2 cellular contexts compared by ENCODE assay signal in the genomic region with DNA sequence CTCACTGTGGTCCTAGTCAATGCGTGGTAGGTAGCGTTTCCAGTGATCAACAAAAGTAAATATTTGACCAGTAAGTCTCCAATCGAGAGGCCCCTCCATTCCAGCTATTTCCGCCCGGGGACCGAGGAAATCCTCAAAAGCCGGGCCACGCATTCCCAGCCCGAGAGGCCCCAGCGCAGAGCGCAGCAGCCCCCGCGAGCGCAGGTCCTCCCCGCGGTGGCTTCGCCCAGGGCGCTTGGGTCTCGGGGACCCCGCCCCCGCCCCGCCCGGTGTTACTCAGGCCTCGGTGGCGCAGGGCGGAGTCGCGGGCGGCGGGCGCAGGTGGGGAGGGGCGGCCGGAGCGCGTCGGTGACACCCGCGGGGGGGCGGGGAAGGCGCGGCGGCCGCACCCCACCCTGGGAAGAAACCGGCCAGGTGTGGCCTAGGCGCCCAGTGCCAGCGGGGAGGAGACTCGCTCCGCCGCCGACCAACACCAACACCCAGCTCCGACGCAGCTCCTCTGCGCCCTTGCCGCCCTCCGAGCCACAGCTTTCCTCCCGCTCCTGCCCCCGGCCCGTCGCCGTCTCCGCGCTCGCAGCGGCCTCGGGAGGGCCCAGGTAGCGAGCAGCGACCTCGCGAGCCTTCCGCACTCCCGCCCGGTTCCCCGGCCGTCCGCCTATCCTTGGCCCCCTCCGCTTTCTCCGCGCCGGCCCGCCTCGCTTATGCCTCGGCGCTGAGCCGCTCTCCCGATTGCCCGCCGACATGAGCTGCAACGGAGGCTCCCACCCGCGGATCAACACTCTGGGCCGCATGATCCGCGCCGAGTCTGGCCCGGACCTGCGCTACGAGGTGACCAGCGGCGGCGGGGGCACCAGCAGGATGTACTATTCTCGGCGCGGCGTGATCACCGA.
TF ChIP-seq lines count a peak whose summit lies in the region.

A gene with protein sequence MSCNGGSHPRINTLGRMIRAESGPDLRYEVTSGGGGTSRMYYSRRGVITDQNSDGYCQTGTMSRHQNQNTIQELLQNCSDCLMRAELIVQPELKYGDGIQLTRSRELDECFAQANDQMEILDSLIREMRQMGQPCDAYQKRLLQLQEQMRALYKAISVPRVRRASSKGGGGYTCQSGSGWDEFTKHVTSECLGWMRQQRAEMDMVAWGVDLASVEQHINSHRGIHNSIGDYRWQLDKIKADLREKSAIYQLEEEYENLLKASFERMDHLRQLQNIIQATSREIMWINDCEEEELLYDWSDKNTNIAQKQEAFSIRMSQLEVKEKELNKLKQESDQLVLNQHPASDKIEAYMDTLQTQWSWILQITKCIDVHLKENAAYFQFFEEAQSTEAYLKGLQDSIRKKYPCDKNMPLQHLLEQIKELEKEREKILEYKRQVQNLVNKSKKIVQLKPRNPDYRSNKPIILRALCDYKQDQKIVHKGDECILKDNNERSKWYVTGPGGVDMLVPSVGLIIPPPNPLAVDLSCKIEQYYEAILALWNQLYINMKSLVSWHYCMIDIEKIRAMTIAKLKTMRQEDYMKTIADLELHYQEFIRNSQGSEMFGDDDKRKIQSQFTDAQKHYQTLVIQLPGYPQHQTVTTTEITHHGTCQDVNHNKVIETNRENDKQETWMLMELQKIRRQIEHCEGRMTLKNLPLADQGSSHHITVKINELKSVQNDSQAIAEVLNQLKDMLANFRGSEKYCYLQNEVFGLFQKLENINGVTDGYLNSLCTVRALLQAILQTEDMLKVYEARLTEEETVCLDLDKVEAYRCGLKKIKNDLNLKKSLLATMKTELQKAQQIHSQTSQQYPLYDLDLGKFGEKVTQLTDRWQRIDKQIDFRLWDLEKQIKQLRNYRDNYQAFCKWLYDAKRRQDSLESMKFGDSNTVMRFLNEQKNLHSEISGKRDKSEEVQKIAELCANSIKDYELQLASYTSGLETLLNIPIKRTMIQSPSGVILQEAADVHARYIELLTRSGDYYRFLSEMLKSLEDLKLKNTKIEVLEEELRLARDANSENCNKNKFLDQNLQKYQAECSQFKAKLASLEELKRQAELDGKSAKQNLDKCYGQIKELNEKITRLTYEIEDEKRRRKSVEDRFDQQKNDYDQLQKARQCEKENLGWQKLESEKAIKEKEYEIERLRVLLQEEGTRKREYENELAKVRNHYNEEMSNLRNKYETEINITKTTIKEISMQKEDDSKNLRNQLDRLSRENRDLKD (N-terminal part only) (plus strand): TSS at position 497 of the 890 bp plus-strand sequence. CDS start 245 bp downstream, at position 742.

TF ChIP-seq in HEK293, 187 proteins besides CTCF, POLR2A, EP300 and RAD21 (continued from another document and continues in another):
- TF ChIP-seq ZBTB8A (tag by site-specific recombination; IDR thresholded peaks at IDR 0.05) (peak; percentile 97), KLF1 (tag by site-specific recombination; IDR thresholded peaks at IDR 0.05) (peak; percentile 87), TCF7L2 (IDR thresholded peaks at IDR 0.05; ENCODE audit: borderline replicate concordance, low read depth, low read length) (no peak), HOXC10 (CRISPR knock-in tag; IDR thresholded peaks at IDR 0.05) (0 out of 2 replicates have a peak, but pooled peaks have one; percentile 1), SCRT2 (tag by site-specific recombination; IDR thresholded peaks at IDR 0.05) (0 out of 2 replicates have a peak, but pooled peaks have one; percentile 26), ZNF560 (tag by site-specific recombination; IDR thresholded peaks at IDR 0.05; ENCODE audit: borderline replicate concordance) (no peak), ZNF221 (tag by site-specific recombination; IDR thresholded peaks at IDR 0.05; ENCODE audit: borderline replicate concordance) (no peak), ZNF529 (tag by site-specific recombination; IDR thresholded peaks at IDR 0.05; ENCODE audit: insufficient replicate concordance) (no peak), ZNF600 (tag by site-specific recombination; IDR thresholded peaks at IDR 0.05) (peak; percentile 96), SP3 (tag by site-specific recombination; IDR thresholded peaks at IDR 0.05) (peak; percentile 39; the same call in 1 of the 2 replicates), PRDM1 (tag by site-specific recombination; IDR thresholded peaks at IDR 0.05) (0 out of 2 replicates have a peak, but pooled peaks have one; percentile 32)
- TF ChIP-seq, protein P1, sequence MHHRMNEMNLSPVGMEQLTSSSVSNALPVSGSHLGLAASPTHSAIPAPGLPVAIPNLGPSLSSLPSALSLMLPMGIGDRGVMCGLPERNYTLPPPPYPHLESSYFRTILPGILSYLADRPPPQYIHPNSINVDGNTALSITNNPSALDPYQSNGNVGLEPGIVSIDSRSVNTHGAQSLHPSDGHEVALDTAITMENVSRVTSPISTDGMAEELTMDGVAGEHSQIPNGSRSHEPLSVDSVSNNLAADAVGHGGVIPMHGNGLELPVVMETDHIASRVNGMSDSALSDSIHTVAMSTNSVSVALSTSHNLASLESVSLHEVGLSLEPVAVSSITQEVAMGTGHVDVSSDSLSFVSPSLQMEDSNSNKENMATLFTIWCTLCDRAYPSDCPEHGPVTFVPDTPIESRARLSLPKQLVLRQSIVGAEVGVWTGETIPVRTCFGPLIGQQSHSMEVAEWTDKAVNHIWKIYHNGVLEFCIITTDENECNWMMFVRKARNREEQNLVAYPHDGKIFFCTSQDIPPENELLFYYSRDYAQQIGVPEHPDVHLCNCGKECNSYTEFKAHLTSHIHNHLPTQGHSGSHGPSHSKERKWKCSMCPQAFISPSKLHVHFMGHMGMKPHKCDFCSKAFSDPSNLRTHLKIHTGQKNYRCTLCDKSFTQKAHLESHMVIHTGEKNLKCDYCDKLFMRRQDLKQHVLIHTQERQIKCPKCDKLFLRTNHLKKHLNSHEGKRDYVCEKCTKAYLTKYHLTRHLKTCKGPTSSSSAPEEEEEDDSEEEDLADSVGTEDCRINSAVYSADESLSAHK (tag by site-specific recombination; IDR thresholded peaks at IDR 0.05): 0 out of 2 replicates have a peak, but pooled peaks have one; percentile 24
- TF ChIP-seq, protein P2, sequence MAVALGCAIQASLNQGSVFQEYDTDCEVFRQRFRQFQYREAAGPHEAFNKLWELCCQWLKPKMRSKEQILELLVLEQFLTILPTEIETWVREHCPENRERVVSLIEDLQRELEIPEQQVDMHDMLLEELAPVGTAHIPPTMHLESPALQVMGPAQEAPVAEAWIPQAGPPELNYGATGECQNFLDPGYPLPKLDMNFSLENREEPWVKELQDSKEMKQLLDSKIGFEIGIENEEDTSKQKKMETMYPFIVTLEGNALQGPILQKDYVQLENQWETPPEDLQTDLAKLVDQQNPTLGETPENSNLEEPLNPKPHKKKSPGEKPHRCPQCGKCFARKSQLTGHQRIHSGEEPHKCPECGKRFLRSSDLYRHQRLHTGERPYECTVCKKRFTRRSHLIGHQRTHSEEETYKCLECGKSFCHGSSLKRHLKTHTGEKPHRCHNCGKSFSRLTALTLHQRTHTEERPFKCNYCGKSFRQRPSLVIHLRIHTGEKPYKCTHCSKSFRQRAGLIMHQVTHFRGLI (tag by site-specific recombination; IDR thresholded peaks at IDR 0.05): peak; percentile 17; the same call in 1 of the 2 replicates
- TF ChIP-seq, protein P3, sequence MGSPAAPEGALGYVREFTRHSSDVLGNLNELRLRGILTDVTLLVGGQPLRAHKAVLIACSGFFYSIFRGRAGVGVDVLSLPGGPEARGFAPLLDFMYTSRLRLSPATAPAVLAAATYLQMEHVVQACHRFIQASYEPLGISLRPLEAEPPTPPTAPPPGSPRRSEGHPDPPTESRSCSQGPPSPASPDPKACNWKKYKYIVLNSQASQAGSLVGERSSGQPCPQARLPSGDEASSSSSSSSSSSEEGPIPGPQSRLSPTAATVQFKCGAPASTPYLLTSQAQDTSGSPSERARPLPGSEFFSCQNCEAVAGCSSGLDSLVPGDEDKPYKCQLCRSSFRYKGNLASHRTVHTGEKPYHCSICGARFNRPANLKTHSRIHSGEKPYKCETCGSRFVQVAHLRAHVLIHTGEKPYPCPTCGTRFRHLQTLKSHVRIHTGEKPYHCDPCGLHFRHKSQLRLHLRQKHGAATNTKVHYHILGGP (tag by site-specific recombination; IDR thresholded peaks at IDR 0.05): peak; percentile 96

TF ChIP-seq in HepG2, 621 proteins besides CTCF, POLR2A, EP300 and RAD21 (continued from another document and continues in another):
- 0 out of 2 replicates have a peak, but pooled peaks have one; percentile 15 for TF ChIP-seq KDM3A (CRISPR knock-in tag; IDR thresholded peaks at IDR 0.05; ENCODE audit: low read depth)
- TF ChIP-seq, protein P4, sequence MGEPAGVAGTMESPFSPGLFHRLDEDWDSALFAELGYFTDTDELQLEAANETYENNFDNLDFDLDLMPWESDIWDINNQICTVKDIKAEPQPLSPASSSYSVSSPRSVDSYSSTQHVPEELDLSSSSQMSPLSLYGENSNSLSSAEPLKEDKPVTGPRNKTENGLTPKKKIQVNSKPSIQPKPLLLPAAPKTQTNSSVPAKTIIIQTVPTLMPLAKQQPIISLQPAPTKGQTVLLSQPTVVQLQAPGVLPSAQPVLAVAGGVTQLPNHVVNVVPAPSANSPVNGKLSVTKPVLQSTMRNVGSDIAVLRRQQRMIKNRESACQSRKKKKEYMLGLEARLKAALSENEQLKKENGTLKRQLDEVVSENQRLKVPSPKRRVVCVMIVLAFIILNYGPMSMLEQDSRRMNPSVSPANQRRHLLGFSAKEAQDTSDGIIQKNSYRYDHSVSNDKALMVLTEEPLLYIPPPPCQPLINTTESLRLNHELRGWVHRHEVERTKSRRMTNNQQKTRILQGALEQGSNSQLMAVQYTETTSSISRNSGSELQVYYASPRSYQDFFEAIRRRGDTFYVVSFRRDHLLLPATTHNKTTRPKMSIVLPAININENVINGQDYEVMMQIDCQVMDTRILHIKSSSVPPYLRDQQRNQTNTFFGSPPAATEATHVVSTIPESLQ (CRISPR knock-in tag; conservative IDR thresholded peaks at IDR 0.05): 0 out of 2 replicates have a peak, but pooled peaks have one; percentile 27
- TF ChIP-seq, protein P5, sequence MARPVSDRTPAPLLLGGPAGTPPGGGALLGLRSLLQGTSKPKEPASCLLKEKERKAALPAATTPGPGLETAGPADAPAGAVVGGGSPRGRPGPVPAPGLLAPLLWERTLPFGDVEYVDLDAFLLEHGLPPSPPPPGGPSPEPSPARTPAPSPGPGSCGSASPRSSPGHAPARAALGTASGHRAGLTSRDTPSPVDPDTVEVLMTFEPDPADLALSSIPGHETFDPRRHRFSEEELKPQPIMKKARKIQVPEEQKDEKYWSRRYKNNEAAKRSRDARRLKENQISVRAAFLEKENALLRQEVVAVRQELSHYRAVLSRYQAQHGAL (CRISPR knock-in tag; IDR thresholded peaks at IDR 0.05; ENCODE audit: not compliant biosample characterization): peak; percentile 73
- peak; percentile 62; the same call in 1 of the 2 replicates for TF ChIP-seq ZC3H4 (CRISPR knock-in tag; IDR thresholded peaks at IDR 0.05; ENCODE audit: borderline replicate concordance)
- TF ChIP-seq, protein P6, sequence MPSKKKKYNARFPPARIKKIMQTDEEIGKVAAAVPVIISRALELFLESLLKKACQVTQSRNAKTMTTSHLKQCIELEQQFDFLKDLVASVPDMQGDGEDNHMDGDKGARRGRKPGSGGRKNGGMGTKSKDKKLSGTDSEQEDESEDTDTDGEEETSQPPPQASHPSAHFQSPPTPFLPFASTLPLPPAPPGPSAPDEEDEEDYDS (CRISPR knock-in tag; IDR thresholded peaks at IDR 0.05): peak; percentile 95
- TF ChIP-seq, protein P7, sequence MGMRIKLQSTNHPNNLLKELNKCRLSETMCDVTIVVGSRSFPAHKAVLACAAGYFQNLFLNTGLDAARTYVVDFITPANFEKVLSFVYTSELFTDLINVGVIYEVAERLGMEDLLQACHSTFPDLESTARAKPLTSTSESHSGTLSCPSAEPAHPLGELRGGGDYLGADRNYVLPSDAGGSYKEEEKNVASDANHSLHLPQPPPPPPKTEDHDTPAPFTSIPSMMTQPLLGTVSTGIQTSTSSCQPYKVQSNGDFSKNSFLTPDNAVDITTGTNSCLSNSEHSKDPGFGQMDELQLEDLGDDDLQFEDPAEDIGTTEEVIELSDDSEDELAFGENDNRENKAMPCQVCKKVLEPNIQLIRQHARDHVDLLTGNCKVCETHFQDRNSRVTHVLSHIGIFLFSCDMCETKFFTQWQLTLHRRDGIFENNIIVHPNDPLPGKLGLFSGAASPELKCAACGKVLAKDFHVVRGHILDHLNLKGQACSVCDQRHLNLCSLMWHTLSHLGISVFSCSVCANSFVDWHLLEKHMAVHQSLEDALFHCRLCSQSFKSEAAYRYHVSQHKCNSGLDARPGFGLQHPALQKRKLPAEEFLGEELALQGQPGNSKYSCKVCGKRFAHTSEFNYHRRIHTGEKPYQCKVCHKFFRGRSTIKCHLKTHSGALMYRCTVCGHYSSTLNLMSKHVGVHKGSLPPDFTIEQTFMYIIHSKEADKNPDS (CRISPR knock-in tag; IDR thresholded peaks at IDR 0.05): peak; percentile 83
- TF ChIP-seq ZNF605 (CRISPR knock-in tag; IDR thresholded peaks at IDR 0.05): peak; percentile 70
- TF ChIP-seq, protein P8, sequence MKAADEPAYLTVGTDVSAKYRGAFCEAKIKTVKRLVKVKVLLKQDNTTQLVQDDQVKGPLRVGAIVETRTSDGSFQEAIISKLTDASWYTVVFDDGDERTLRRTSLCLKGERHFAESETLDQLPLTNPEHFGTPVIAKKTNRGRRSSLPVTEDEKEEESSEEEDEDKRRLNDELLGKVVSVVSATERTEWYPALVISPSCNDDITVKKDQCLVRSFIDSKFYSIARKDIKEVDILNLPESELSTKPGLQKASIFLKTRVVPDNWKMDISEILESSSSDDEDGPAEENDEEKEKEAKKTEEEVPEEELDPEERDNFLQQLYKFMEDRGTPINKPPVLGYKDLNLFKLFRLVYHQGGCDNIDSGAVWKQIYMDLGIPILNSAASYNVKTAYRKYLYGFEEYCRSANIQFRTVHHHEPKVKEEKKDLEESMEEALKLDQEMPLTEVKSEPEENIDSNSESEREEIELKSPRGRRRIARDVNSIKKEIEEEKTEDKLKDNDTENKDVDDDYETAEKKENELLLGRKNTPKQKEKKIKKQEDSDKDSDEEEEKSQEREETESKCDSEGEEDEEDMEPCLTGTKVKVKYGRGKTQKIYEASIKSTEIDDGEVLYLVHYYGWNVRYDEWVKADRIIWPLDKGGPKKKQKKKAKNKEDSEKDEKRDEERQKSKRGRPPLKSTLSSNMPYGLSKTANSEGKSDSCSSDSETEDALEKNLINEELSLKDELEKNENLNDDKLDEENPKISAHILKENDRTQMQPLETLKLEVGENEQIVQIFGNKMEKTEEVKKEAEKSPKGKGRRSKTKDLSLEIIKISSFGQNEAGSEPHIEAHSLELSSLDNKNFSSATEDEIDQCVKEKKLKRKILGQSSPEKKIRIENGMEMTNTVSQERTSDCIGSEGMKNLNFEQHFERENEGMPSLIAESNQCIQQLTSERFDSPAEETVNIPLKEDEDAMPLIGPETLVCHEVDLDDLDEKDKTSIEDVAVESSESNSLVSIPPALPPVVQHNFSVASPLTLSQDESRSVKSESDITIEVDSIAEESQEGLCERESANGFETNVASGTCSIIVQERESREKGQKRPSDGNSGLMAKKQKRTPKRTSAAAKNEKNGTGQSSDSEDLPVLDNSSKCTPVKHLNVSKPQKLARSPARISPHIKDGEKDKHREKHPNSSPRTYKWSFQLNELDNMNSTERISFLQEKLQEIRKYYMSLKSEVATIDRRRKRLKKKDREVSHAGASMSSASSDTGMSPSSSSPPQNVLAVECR (CRISPR knock-in tag; IDR thresholded peaks at IDR 0.05; ENCODE audit: borderline replicate concordance): peak; percentile 86
- no peak for TF ChIP-seq SRF (IDR thresholded peaks at IDR 0.05; ENCODE audit: low read depth, low read length)
- TF ChIP-seq HNF4G (IDR thresholded peaks at IDR 0.05; ENCODE audit: borderline replicate concordance, low read depth, low read length): no peak
- peak; percentile 33; the same call in 1 of the 2 replicates for TF ChIP-seq HNF4G (CRISPR knock-in tag; IDR thresholded peaks at IDR 0.05; ENCODE audit: borderline replicate concordance, low read depth)
- TF ChIP-seq EED (CRISPR knock-in tag; IDR thresholded peaks at IDR 0.05): peak; percentile 85
